ENCODE assay signal across 18 cellular contexts in genomic region chr6:98581725-98582124, GRCh38.
A peak's percentile ranks its signal among the peaks of the same experiment; 100 is the strongest.
DNase-seq lines count a peak whose midpoint lies in the region; ATAC-seq and TF ChIP-seq lines count a peak whose summit lies in the region.
"Had no signal": no experiment of that assay in that cellular context is flagged by ENCODE, and none has a peak within 500 bp of the region (broad histone marks: within the 10 kb centered on the region; RNA-seq: fewer than 3 reads in every experiment).

No MANE protein-coding gene starts in this region.

- peak overlapping the region; percentile 89 for H3K27ac ChIP-seq in smooth muscle cell (ENCODE audit: low read depth)
- H3K27ac ChIP-seq in naive thymus-derived CD4-positive, alpha-beta T cell (ENCODE audit: low read depth, low read length) = no peak overlapping the region
- H3K27ac ChIP-seq: HL-60 had no signal

- CTCF ChIA-PET in naive thymus-derived CD4-positive, alpha-beta T cell (lab: Charles Lee) = no interaction called here

- no peaks in the 10 kb centered on the region for H3K36me3 Mint-ChIP-seq in naive thymus-derived CD4-positive, alpha-beta T cell
- H3K36me3 Mint-ChIP-seq: CD4-positive, alpha-beta memory T cell had no signal

- no peaks in the 10 kb centered on the region for H3K9me3 ChIP-seq in smooth muscle cell (replicated peaks; ENCODE audit: low read depth)
- H3K9me3 ChIP-seq in naive thymus-derived CD4-positive, alpha-beta T cell (ENCODE audit: control insufficient read depth in 2 of 3, low read length in 3 of 3) = no peaks in the 10 kb centered on the region
- H3K9me3 ChIP-seq in MG63 = no peaks in the 10 kb centered on the region

- no peak overlapping the region for H2AFZ ChIP-seq in smooth muscle cell (ENCODE audit: low read depth)

- WGBS in smooth muscle cell (ENCODE audit: low lambda C conversion rate) = 67% methylated on average over 1 of the region's 1 CpG

- H3K36me3 ChIP-seq in smooth muscle cell (ENCODE audit: low read depth) (no peaks in the 10 kb centered on the region), MG63 (no peaks in the 10 kb centered on the region)
- H3K36me3 ChIP-seq in naive thymus-derived CD4-positive, alpha-beta T cell (ENCODE audit: control insufficient read depth in 2 of 3, insufficient read depth in 3 of 3, low read length in 3 of 3) = no peaks in the 10 kb centered on the region

- ATAC-seq in HG03520 (IDR thresholded peaks at IDR 0.05; ENCODE audit: unreplicated experiment) = no peak
- ATAC-seq in naive thymus-derived CD4-positive, alpha-beta T cell = no peak
- ATAC-seq: SK-N-SH treated with all-trans-retinoic acid at 6 μM for 48 hours had no signal

- H3K9ac ChIP-seq in smooth muscle cell (ENCODE audit: low read depth) = no peak overlapping the region

- no peaks in the 10 kb centered on the region for H3K4me1 Mint-ChIP-seq in naive thymus-derived CD4-positive, alpha-beta T cell
- H3K4me1 Mint-ChIP-seq: CD4-positive, alpha-beta memory T cell had no signal

- DNase-seq in EL (peak; percentile 30), LHCN-M2 (ENCODE audit: low read depth) (peak; percentile 27), epithelial cell of esophagus (ENCODE audit: low read depth) (peak; percentile 17), smooth muscle cell (lab: John Stamatoyannopoulos, UW; ENCODE audit: unreplicated experiment) (no peak), NCI-H2171 (lab: John Stamatoyannopoulos, UW) (no peak), MG63 (no peak)
- no peak for DNase-seq in naive thymus-derived CD4-positive, alpha-beta T cell
- DNase-seq: CD4-positive, alpha-beta memory T cell; DMS79 treated with DMSO at 0.1 percent for 48 hours; GOT3; NCI-H1436; NCI-H2029; NCI-H510A; SHP77; T-helper 1 cell had no signal

- H3K79me2 ChIP-seq in smooth muscle cell (ENCODE audit: low read depth) = no peaks in the 10 kb centered on the region

- intact Hi-C loops in naive thymus-derived CD4-positive, alpha-beta T cell (cut with micrococcal nuclease) = no loop called here

- H4K20me1 ChIP-seq in smooth muscle cell (ENCODE audit: low read depth) = no peaks in the 10 kb centered on the region

- no peak overlapping the region for H3K4me2 ChIP-seq in smooth muscle cell

- POLR2A ChIA-PET in naive thymus-derived CD4-positive, alpha-beta T cell (lab: Charles Lee) = no interaction called here

- TF ChIP-seq CTCF in epithelial cell of esophagus (IDR thresholded peaks at IDR 0.05; ENCODE audit: insufficient read depth, low read depth, low read length, missing control alignments) = no peak
- no peak for TF ChIP-seq CTCF in smooth muscle cell (IDR thresholded peaks at IDR 0.05; ENCODE audit: borderline replicate concordance, insufficient read depth, poor library complexity, severe bottlenecking)

- H3F3A ChIP-seq in smooth muscle cell (ENCODE audit: low read depth) = no peaks in the 10 kb centered on the region

- H3K4me3 ChIP-seq in epithelial cell of esophagus (ENCODE audit: low read length) (no peak overlapping the region), smooth muscle cell (no peak overlapping the region), MG63 (no peak overlapping the region)
- no peak overlapping the region for H3K4me3 ChIP-seq in naive thymus-derived CD4-positive, alpha-beta T cell (ENCODE audit: low read length)

- no peak overlapping the region for H3K27ac Mint-ChIP-seq in naive thymus-derived CD4-positive, alpha-beta T cell
- H3K27ac Mint-ChIP-seq: CD4-positive, alpha-beta memory T cell had no signal

- H3K27me3 Mint-ChIP-seq in naive thymus-derived CD4-positive, alpha-beta T cell = peaks cover 0 to 6% (median 0%) of the 10 kb centered on the region in 5 donors

- peaks cover 6% of the 10 kb centered on the region for H3K4me1 ChIP-seq in smooth muscle cell (ENCODE audit: low read depth)
- no peaks in the 10 kb centered on the region for H3K4me1 ChIP-seq in naive thymus-derived CD4-positive, alpha-beta T cell (ENCODE audit: control insufficient read depth in 2 of 2, insufficient read depth in 2 of 2, low read length in 2 of 2)

- H3K27me3 ChIP-seq in smooth muscle cell (ENCODE audit: low read depth) = no peaks in the 10 kb centered on the region
- H3K27me3 ChIP-seq in naive thymus-derived CD4-positive, alpha-beta T cell (ENCODE audit: control insufficient read depth in 2 of 2, insufficient read depth in 2 of 2, low read length in 2 of 2) = no peaks in the 10 kb centered on the region
- no peaks in the 10 kb centered on the region for H3K27me3 ChIP-seq in MG63

- no peak overlapping the region for H3K4me3 Mint-ChIP-seq in naive thymus-derived CD4-positive, alpha-beta T cell
- H3K4me3 Mint-ChIP-seq: CD4-positive, alpha-beta memory T cell had no signal

- H3K9me3 Mint-ChIP-seq in naive thymus-derived CD4-positive, alpha-beta T cell = peaks cover 0 to 3% (median 0%) of the 10 kb centered on the region in 11 donors

Comparison
In these comparisons a context has a peak if more than half of its experiments do, and no peak if none do; other contexts are left out.
1. DNase-seq: peak in EL (single experiment), LHCN-M2 (single experiment) and epithelial cell of esophagus (single experiment); none in smooth muscle cell (single experiment), NCI-H2171 (single experiment), naive thymus-derived CD4-positive, alpha-beta T cell (0 of 9) and MG63 (single experiment).